In genomic region chr7:131249003-131249402, GRCh38 we compare ENCODE assay signal across 10 cellular contexts.
DNase-seq lines count a peak whose midpoint lies in the region; ATAC-seq and TF ChIP-seq lines count a peak whose summit lies in the region.
"Had no signal": no experiment of that assay in that cellular context is flagged by ENCODE, and none has a peak within 500 bp of the region (broad histone marks: within the 10 kb centered on the region; RNA-seq: fewer than 3 reads in every experiment).

No MANE protein-coding gene starts in this region.

- no peaks in the 10 kb centered on the region for H3K36me3 ChIP-seq in HUES48 (ENCODE audit: control insufficient read depth, insufficient read depth, low read length)
- no peaks in the 10 kb centered on the region for H3K36me3 ChIP-seq in lower lobe of right lung
- H3K36me3 ChIP-seq: BLaER1 had no signal

- H3K9me3 ChIP-seq in HUES48 (ENCODE audit: control insufficient read depth, insufficient read depth, low read length), result peaks cover 6% of the 10 kb centered on the region; the same call in 1 of the 2 replicates
- H3K9me3 ChIP-seq in lower lobe of right lung, result peaks cover 6% of the 10 kb centered on the region
- H3K9me3 ChIP-seq: BLaER1 had no signal

- DNase-seq in A172 (ENCODE audit: low spot score), result peak; percentile 92
- DNase-seq in dedifferentiated amniotic fluid mesenchymal stem cell (ENCODE audit: extremely low spot score), result peak; percentile 96
- peak; percentile 54 for DNase-seq in lower lobe of right lung
- DNase-seq in NCI-H1436 (lab: John Stamatoyannopoulos, UW), result no peak
- DNase-seq in NCI-H2107 (lab: John Stamatoyannopoulos, UW), result no peak
- DNase-seq: activated T-cell treated with anti-CD3 and anti-CD28 coated beads, Interleukin-2, amount 50 U/mL, for 4 hours had no signal

- ATAC-seq in lower lobe of right lung, result peak; percentile 95 to 96
- ATAC-seq in HG02798 (IDR thresholded peaks at IDR 0.05; ENCODE audit: poor library complexity, unreplicated experiment), result no peak
- ATAC-seq in HG02852 (IDR thresholded peaks at IDR 0.05; ENCODE audit: unreplicated experiment), result no peak
- ATAC-seq: activated T-cell treated with anti-CD3 and anti-CD28 coated beads, Interleukin-2, amount 50 U/mL, for 4 hours had no signal

- H3K27me3 ChIP-seq in HUES48 (ENCODE audit: control insufficient read depth, insufficient read depth, low read length), result no peaks in the 10 kb centered on the region
- no peaks in the 10 kb centered on the region for H3K27me3 ChIP-seq in lower lobe of right lung (ENCODE audit: low read depth)
- H3K27me3 ChIP-seq: BLaER1 had no signal

- peak overlapping the region; percentile 6 for H3K27ac ChIP-seq in HUES48 (ENCODE audit: low read depth, low read length)
- H3K27ac ChIP-seq in lower lobe of right lung, result peak overlapping the region; percentile 54
- H3K27ac ChIP-seq: BLaER1 had no signal

- no peak overlapping the region for H3K9ac ChIP-seq in HUES48 (ENCODE audit: low read depth, low read length)
- H3K9ac ChIP-seq: BLaER1 had no signal

- intact Hi-C loops in lower lobe of right lung (cut with DNase I), result no loop called here

- no peak for TF ChIP-seq CTCF in lower lobe of right lung (IDR thresholded peaks at IDR 0.05)

- no peak overlapping the region for H3K4me3 ChIP-seq in HUES48 (ENCODE audit: low read depth, low read length)
- H3K4me3 ChIP-seq in lower lobe of right lung, result no peak overlapping the region
- H3K4me3 ChIP-seq: BLaER1 had no signal

- H3K4me1 ChIP-seq in HUES48 (ENCODE audit: control insufficient read depth, insufficient read depth, low read length) (peaks cover 10% of the 10 kb centered on the region; the same call in 1 of the 2 replicates), lower lobe of right lung (no peaks in the 10 kb centered on the region)
- H3K4me1 ChIP-seq: BLaER1 had no signal

Comparison
In these comparisons a context has a peak if more than half of its experiments do, and no peak if none do; other contexts are left out.
1. DNase-seq: peak in A172 (single experiment), dedifferentiated amniotic fluid mesenchymal stem cell (single experiment) and lower lobe of right lung (single experiment); none in NCI-H1436 (single experiment) and NCI-H2107 (single experiment).
2. ATAC-seq: peak in lower lobe of right lung (2 of 2); none in HG02798 (single experiment) and HG02852 (single experiment).